Comparison of ENCODE assay signal across 24 cellular contexts in the genomic region with DNA sequence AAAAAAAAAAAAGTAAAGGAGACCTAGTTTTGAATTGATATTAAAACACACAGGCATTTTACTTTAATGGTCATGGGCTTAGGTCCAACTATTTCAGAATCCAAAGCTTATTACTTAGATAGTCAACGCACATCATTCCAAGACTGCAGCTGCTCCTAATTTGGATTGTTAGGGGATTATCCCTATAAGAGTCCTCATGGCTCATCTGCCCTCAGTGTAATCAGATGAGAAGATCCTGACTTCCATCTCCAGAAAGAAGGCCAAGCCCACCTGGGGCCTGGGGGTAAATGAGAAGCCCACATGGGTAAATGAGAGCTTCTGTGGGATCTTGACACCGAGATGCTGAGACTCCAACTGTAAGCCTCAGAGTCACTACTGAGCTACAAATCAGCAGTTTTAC.
"Had no signal": no experiment of that assay in that cellular context is flagged by ENCODE, and none has a peak within 500 bp of the region (broad histone marks: within the 10 kb centered on the region; RNA-seq: fewer than 3 reads in every experiment).

No MANE protein-coding gene starts in this region.

- H3K36me3 Mint-ChIP-seq: activated naive CD4-positive, alpha-beta T cell treated with anti-CD3 and anti-CD28 coated beads, Interleukin-2, amount 10 ng/mL, durations not matched to agents 7 days and 5 days; activated naive CD8-positive, alpha-beta T cell treated with anti-CD3 and anti-CD28 coated beads for 36 hours had no signal

- H3K4me2 ChIP-seq: SK-N-SH had no signal

- DNase-seq: activated CD4-positive, alpha-beta memory T cell treated with anti-CD3 and anti-CD28 coated beads, Interleukin-2, amount 10 ng/mL, durations not matched to agents 7 days and 5 days; activated CD4-positive, alpha-beta T cell treated with anti-CD3 and anti-CD28 coated beads for 36 hours; activated CD4-positive, alpha-beta T cell treated with anti-CD3 and anti-CD28 coated beads, Interleukin-2, amount 50 U/mL, for 1 hour; activated CD8-positive, alpha-beta memory T cell treated with anti-CD3 and anti-CD28 coated beads, Interleukin-2, amount 50 U/mL, for 4 hours; activated gamma-delta T cell treated with Interleukin-2 at 50 U/mL for 16 hours; activated naive CD4-positive, alpha-beta T cell treated with anti-CD3 and anti-CD28 coated beads, Interleukin-2, amount 10 ng/mL, durations not matched to agents 7 days and 5 days; activated naive CD8-positive, alpha-beta T cell treated with anti-CD3 and anti-CD28 coated beads for 36 hours; activated T-cell treated with anti-CD3 and anti-CD28 coated beads, Interleukin-2, amount 50 U/mL, for 72 hours; adrenal gland; anterior cingulate cortex; cerebellar nuclear complex; Karpas-422; MM.1S; NCI-H1105 treated with DMSO at 0.1 percent for 48 hours; NCI-H1930; Peyer's patch; Right ventricle myocardium superior; SJCRH30; SK-N-SH; T-helper 1 cell had no signal

- H3K4me1 Mint-ChIP-seq: activated CD4-positive, alpha-beta memory T cell treated with anti-CD3 and anti-CD28 coated beads, Interleukin-2, amount 10 ng/mL, durations not matched to agents 7 days and 5 days; activated CD4-positive, alpha-beta T cell treated with anti-CD3 and anti-CD28 coated beads for 36 hours; activated naive CD4-positive, alpha-beta T cell treated with anti-CD3 and anti-CD28 coated beads, Interleukin-2, amount 10 ng/mL, durations not matched to agents 7 days and 5 days; activated naive CD8-positive, alpha-beta T cell treated with anti-CD3 and anti-CD28 coated beads for 36 hours had no signal

- H3K27me3 ChIP-seq: adrenal gland, Peyer's patch, SJCRH30 had no signal

- ATAC-seq: activated CD4-positive, alpha-beta T cell treated with anti-CD3 and anti-CD28 coated beads for 36 hours; activated T-cell treated with anti-CD3 and anti-CD28 coated beads, Interleukin-2, amount 50 U/mL, for 72 hours; K562 had no signal

- H3K27ac Mint-ChIP-seq: activated CD4-positive, alpha-beta memory T cell treated with anti-CD3 and anti-CD28 coated beads, Interleukin-2, amount 10 ng/mL, durations not matched to agents 7 days and 5 days; activated CD4-positive, alpha-beta T cell treated with anti-CD3 and anti-CD28 coated beads for 36 hours; activated naive CD4-positive, alpha-beta T cell treated with anti-CD3 and anti-CD28 coated beads, Interleukin-2, amount 10 ng/mL, durations not matched to agents 7 days and 5 days; activated naive CD8-positive, alpha-beta T cell treated with anti-CD3 and anti-CD28 coated beads for 36 hours; activated T-cell treated with anti-CD3 and anti-CD28 coated beads, Interleukin-2, amount 50 U/mL, for 72 hours; activated T-helper 2 cell treated with anti-CD3 and anti-CD28 coated beads, Interferon-gamma antibody, Interleukin-2, Interleukin-4, amounts not matched to agents 10 μg/mL and 5 μg/mL and 100 μg/mL, durations not matched to agents 14 hours and 24 hours and 36 hours had no signal

- H3K4me3 Mint-ChIP-seq: activated CD4-positive, alpha-beta memory T cell treated with anti-CD3 and anti-CD28 coated beads, Interleukin-2, amount 10 ng/mL, durations not matched to agents 7 days and 5 days; activated CD4-positive, alpha-beta T cell treated with anti-CD3 and anti-CD28 coated beads for 36 hours; activated naive CD4-positive, alpha-beta T cell treated with anti-CD3 and anti-CD28 coated beads, Interleukin-2, amount 10 ng/mL, durations not matched to agents 7 days and 5 days; activated naive CD8-positive, alpha-beta T cell treated with anti-CD3 and anti-CD28 coated beads for 36 hours; activated T-cell treated with anti-CD3 and anti-CD28 coated beads, Interleukin-2, amount 50 U/mL, for 72 hours had no signal

- H3K27ac ChIP-seq: adrenal gland, Peyer's patch, RWPE1, SJCRH30, VCaP had no signal

- H3K9ac ChIP-seq: SK-N-SH had no signal

- H3K9me3 Mint-ChIP-seq: activated CD4-positive, alpha-beta memory T cell treated with anti-CD3 and anti-CD28 coated beads, Interleukin-2, amount 10 ng/mL, durations not matched to agents 7 days and 5 days; activated naive CD4-positive, alpha-beta T cell treated with anti-CD3 and anti-CD28 coated beads, Interleukin-2, amount 10 ng/mL, durations not matched to agents 7 days and 5 days; activated naive CD8-positive, alpha-beta T cell treated with anti-CD3 and anti-CD28 coated beads for 36 hours; activated T-helper 2 cell treated with anti-CD3 and anti-CD28 coated beads, Interferon-gamma antibody, Interleukin-2, Interleukin-4, amounts not matched to agents 10 μg/mL and 5 μg/mL and 100 μg/mL, durations not matched to agents 14 hours and 24 hours and 36 hours had no signal

- H3K4me3 ChIP-seq: adrenal gland, K562, Peyer's patch, SJCRH30 had no signal

- H3K4me1 ChIP-seq: adrenal gland, Peyer's patch, SJCRH30 had no signal

- H3K9me3 ChIP-seq: adrenal gland, Peyer's patch, SJCRH30, SK-N-SH had no signal

- H3K27me3 Mint-ChIP-seq: activated CD4-positive, alpha-beta memory T cell treated with anti-CD3 and anti-CD28 coated beads, Interleukin-2, amount 10 ng/mL, durations not matched to agents 7 days and 5 days; activated CD4-positive, alpha-beta T cell treated with anti-CD3 and anti-CD28 coated beads for 36 hours; activated naive CD4-positive, alpha-beta T cell treated with anti-CD3 and anti-CD28 coated beads, Interleukin-2, amount 10 ng/mL, durations not matched to agents 7 days and 5 days; activated naive CD8-positive, alpha-beta T cell treated with anti-CD3 and anti-CD28 coated beads for 36 hours had no signal

- H3K36me3 ChIP-seq: adrenal gland, Peyer's patch, SJCRH30 had no signal
